In the genomic region with DNA sequence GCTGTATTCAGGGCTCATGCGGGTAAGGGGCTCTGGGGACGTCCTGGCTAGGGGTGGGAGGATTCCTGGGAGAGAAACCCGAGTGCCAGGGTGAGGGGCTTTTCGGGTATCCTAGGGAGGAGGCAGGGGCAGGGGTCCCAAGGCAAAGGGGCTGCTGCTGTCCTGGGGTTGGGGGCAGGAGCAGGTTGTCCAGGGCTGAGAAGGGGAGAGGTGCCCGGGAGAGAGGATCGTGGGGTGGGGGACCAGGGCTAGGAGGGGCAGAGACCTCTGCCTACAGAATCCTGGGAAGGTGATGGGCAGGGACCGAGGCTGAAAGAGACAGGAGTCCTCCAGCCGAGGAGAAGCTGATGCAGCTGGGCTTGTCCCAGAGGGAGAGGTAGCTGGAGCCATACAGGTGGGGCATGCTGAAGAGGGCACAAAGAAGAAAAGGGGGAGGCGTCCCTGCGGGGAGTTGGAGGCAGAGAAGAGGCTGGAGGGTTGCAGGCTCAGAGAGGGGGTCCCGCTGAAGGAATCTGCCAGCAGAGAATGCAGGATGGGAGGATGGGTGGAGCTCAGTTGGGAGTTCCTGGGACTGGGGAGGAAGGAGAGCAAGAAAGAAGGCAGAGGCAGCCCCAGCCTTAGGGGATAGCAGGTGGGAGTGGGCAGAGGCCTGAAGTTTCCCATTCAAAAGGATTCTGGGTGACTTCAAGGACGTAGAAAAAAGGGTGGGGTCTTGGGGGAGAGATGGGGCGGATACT, we compare ENCODE assay signal across 11 cellular contexts. TPM values are rescaled to one million over a fixed set of nuclear protein-coding genes. Genes with fewer than 3 reads are reported as not detected.
A peak's percentile ranks its signal among the peaks of the same experiment; 100 is the strongest.
DNase-seq lines count a peak whose midpoint lies in the region; ATAC-seq and TF ChIP-seq lines count a peak whose summit lies in the region.
"Had no signal": no experiment of that assay in that cellular context is flagged by ENCODE, and none has a peak within 500 bp of the region (broad histone marks: within the 10 kb centered on the region; RNA-seq: fewer than 3 reads in every experiment).

No MANE protein-coding gene starts in this region.

- peak overlapping the region in 1 of 2 experiments; percentile 74 for H2BK12ac ChIP-seq in mesenchymal stem cell (ENCODE audit: low read length in 2 of 2)

- H2BK15ac ChIP-seq in mesenchymal stem cell (ENCODE audit: low read depth, poor library complexity, severe bottlenecking) = no peak overlapping the region

- peak in 2 of 8 donors; percentile 5 to 10 for ATAC-seq in heart right ventricle
- no peak for ATAC-seq in gastrocnemius medialis
- no peak for ATAC-seq in GM18858 (IDR thresholded peaks at IDR 0.05; ENCODE audit: unreplicated experiment)

- peak overlapping the region; percentile 70 for H3K4me2 ChIP-seq in mesenchymal stem cell (ENCODE audit: low read length, poor library complexity, severe bottlenecking)

- H3K23ac ChIP-seq in mesenchymal stem cell (ENCODE audit: low read length in 2 of 2) = peak overlapping the region in 1 of 2 experiments; percentile 5

- peak overlapping the region; percentile 21 for H2BK120ac ChIP-seq in mesenchymal stem cell (ENCODE audit: low read depth, low read length)

- no peak for TF ChIP-seq POLR2A in gastrocnemius medialis (IDR thresholded peaks at IDR 0.05)

- 16 to 17% methylated on average over 13 of the region's 13 CpGs for WGBS in heart right ventricle, 2 donors
- 13% methylated on average over 13 of the region's 13 CpGs for WGBS in mesenchymal stem cell
- 25% methylated on average over 13 of the region's 13 CpGs for WGBS in urinary bladder

- in situ Hi-C loops in gastrocnemius medialis (cut with MboI; ENCODE audit: low sequenced_read_pairs in 4 of 4) = no loop called here

- intact Hi-C loops in heart right ventricle (cut with DNase I) = no loop called here
- intact Hi-C loops in gastrocnemius medialis (cut with DNase I; ENCODE audit: low total_unique reads) = no loop called here

- no peak overlapping the region for H2BK5ac ChIP-seq in mesenchymal stem cell (ENCODE audit: low read depth, low read length, poor library complexity, severe bottlenecking)

- H3K9me3 ChIP-seq in heart right ventricle (no peaks in the 10 kb centered on the region), right atrium auricular region (no peaks in the 10 kb centered on the region), mesenchymal stem cell (ENCODE audit: control insufficient read depth, low read length) (no peaks in the 10 kb centered on the region), gastrocnemius medialis (no peaks in the 10 kb centered on the region)

- H3K4me1 ChIP-seq in heart right ventricle (peaks cover 0 to 29% (median 4%) of the 10 kb centered on the region in 9 donors), right atrium auricular region (peaks cover 0 to 12% of the 10 kb centered on the region in 2 donors), mesenchymal stem cell (ENCODE audit: control insufficient read depth, insufficient read depth, low read depth, low read length) (peaks cover 15% of the 10 kb centered on the region), urinary bladder (ENCODE audit: insufficient read depth) (peaks cover 1% of the 10 kb centered on the region), gastrocnemius medialis (no peaks in the 10 kb centered on the region)

- peak overlapping the region; percentile 54 for H4K91ac ChIP-seq in mesenchymal stem cell (ENCODE audit: low read length)

- H4K8ac ChIP-seq in mesenchymal stem cell (ENCODE audit: low read length) = peak overlapping the region; percentile 72

- peak overlapping the region in 1 of 2 experiments; percentile 44 for H3K14ac ChIP-seq in mesenchymal stem cell (ENCODE audit: low read length in 2 of 2)

- no peak overlapping the region for H3K27ac ChIP-seq in heart right ventricle
- H3K27ac ChIP-seq in right atrium auricular region = no peak overlapping the region
- no peak overlapping the region for H3K27ac ChIP-seq in coronary artery
- no peak overlapping the region for H3K27ac ChIP-seq in mesenchymal stem cell (ENCODE audit: low read length, poor library complexity, severe bottlenecking)
- no peak overlapping the region for H3K27ac ChIP-seq in urinary bladder (ENCODE audit: low read depth)
- H3K27ac ChIP-seq in gastrocnemius medialis = no peak overlapping the region

- H3K4me3 ChIP-seq in heart right ventricle (peak overlapping the region in 7 of 10 donors; percentile 16 to 45 (median 24)), right atrium auricular region (peak overlapping the region in 1 of 2 donors; percentile 37), coronary artery (peak overlapping the region; percentile 53), mesenchymal stem cell (ENCODE audit: insufficient read depth in 1 of 2, low read depth in 1 of 2, low read length in 2 of 2) (peak overlapping the region; percentile 47 to 48), urinary bladder (ENCODE audit: low read depth, low read length) (peak overlapping the region; percentile 14), gastrocnemius medialis (peak overlapping the region in 1 of 4 donors; percentile 16)

- peak overlapping the region in 1 of 2 experiments; percentile 80 for H3K18ac ChIP-seq in mesenchymal stem cell (ENCODE audit: low read depth in 1 of 2, low read length in 2 of 2)

- TF ChIP-seq CTCF in heart right ventricle (IDR thresholded peaks at IDR 0.05) = no peak
- TF ChIP-seq CTCF in right atrium auricular region (IDR thresholded peaks at IDR 0.05) = no peak
- no peak for TF ChIP-seq CTCF in coronary artery (IDR thresholded peaks at IDR 0.05)
- no peak for TF ChIP-seq CTCF in gastrocnemius medialis (IDR thresholded peaks at IDR 0.05 in 4 of 5, conservative IDR thresholded peaks at IDR 0.05 in 1 of 5)

- no peaks in the 10 kb centered on the region for H3K79me1 ChIP-seq in mesenchymal stem cell (replicated peaks; ENCODE audit: low read length, poor library complexity, severe bottlenecking)

- no peaks in the 10 kb centered on the region for H3K36me3 ChIP-seq in heart right ventricle
- H3K36me3 ChIP-seq in right atrium auricular region = no peaks in the 10 kb centered on the region
- H3K36me3 ChIP-seq in mesenchymal stem cell (ENCODE audit: control insufficient read depth in 1 of 2, insufficient read depth in 2 of 2, low read depth in 1 of 2, low read length in 2 of 2) = no peaks in the 10 kb centered on the region
- no peaks in the 10 kb centered on the region for H3K36me3 ChIP-seq in urinary bladder (ENCODE audit: insufficient read depth)
- no peaks in the 10 kb centered on the region for H3K36me3 ChIP-seq in gastrocnemius medialis

- H3K27me3 ChIP-seq in heart right ventricle (peaks cover 0 to 77% (median 58%) of the 10 kb centered on the region in 7 donors), right atrium auricular region (peaks cover 0 to 18% of the 10 kb centered on the region in 2 donors), mesenchymal stem cell (ENCODE audit: control insufficient read depth in 1 of 2, insufficient read depth in 1 of 2, low read length in 2 of 2) (peaks cover 28 to 63% of the 10 kb centered on the region in 2 experiments), gastrocnemius medialis (peaks cover 32 to 48% (median 42%) of the 10 kb centered on the region in 3 donors)

- H2AK5ac ChIP-seq in mesenchymal stem cell (ENCODE audit: low read length, severe bottlenecking) = no peak overlapping the region

- peak overlapping the region; percentile 40 to 44 for H3K4ac ChIP-seq in mesenchymal stem cell (ENCODE audit: low read depth in 1 of 2, low read length in 2 of 2)

- H3K9ac ChIP-seq in mesenchymal stem cell (ENCODE audit: low read length) = no peak overlapping the region

- peak overlapping the region; percentile 29 for H2AFZ ChIP-seq in mesenchymal stem cell (ENCODE audit: low read depth, low read length)

- DNase-seq in heart right ventricle = no peak
- DNase-seq in right atrium auricular region (ENCODE audit: low spot score) = no peak
- DNase-seq in coronary artery (ENCODE audit: low spot score) = no peak
- DNase-seq in mesenchymal stem cell = no peak
- DNase-seq in NCI-H82 treated with DMSO at 0.1 percent for 48 hours (lab: John Stamatoyannopoulos, UW; ENCODE audit: unreplicated experiment) = no peak
- DNase-seq in gastrocnemius medialis = no peak
- DNase-seq: NCI-H1105, right cardiac atrium, SHP77 treated with DMSO at 0.1 percent for 48 hours had no signal

RNA-seq across cellular contexts. Expression of a gene that starts 0.6 kb away (rescaled TPM):
- total RNA-seq in heart right ventricle (1 to 10 TPM in 1 of 10 donors, under 1 TPM in 4, not detected in 5; 0.42 to 1.1 (median 0.59) TPM), right atrium auricular region (1 to 10 TPM in 1 of 2 donors, under 1 TPM in 1; 0.59 to 1.6 TPM), urinary bladder (0.53 TPM), gastrocnemius medialis (under 1 TPM in 2 of 4 donors, not detected in 2; 0.31 to 0.64 TPM)
- polyA plus RNA-seq in heart right ventricle (under 1 TPM; 0.29 to 0.30 TPM), urinary bladder (3.9 TPM)
- 19.0 TPM for polyA plus RNA-seq in mesenchymal stem cell (2013, experiment 1 of 2)
- 18.5 TPM for polyA plus RNA-seq in mesenchymal stem cell (2013, experiment 2 of 2)

RNA-seq across cellular contexts. Expression of a gene that starts 25.4 kb away (rescaled TPM):
- 10 to 100 TPM in 4 of 10 donors, 1 to 10 TPM in 6; 6.5 to 22.8 (median 9.8) TPM for total RNA-seq in heart right ventricle
- 10 to 100 TPM in 1 of 2 donors, 1 to 10 TPM in 1; 7.9 to 13.0 TPM for polyA plus RNA-seq in heart right ventricle
- total RNA-seq in right atrium auricular region = 10 to 100 TPM; 27.3 to 81.4 TPM
- 91.5 TPM for polyA plus RNA-seq in mesenchymal stem cell (2013, experiment 1 of 2)
- 89.9 TPM for polyA plus RNA-seq in mesenchymal stem cell (2013, experiment 2 of 2)
- total RNA-seq in urinary bladder = 53.7 TPM
- 55.0 TPM for polyA plus RNA-seq in urinary bladder
- total RNA-seq in gastrocnemius medialis = 10 to 100 TPM; 17.4 to 49.2 (median 37.4) TPM
